Comparison of ENCODE assay signal across 1 cellular context in the genomic region with DNA sequence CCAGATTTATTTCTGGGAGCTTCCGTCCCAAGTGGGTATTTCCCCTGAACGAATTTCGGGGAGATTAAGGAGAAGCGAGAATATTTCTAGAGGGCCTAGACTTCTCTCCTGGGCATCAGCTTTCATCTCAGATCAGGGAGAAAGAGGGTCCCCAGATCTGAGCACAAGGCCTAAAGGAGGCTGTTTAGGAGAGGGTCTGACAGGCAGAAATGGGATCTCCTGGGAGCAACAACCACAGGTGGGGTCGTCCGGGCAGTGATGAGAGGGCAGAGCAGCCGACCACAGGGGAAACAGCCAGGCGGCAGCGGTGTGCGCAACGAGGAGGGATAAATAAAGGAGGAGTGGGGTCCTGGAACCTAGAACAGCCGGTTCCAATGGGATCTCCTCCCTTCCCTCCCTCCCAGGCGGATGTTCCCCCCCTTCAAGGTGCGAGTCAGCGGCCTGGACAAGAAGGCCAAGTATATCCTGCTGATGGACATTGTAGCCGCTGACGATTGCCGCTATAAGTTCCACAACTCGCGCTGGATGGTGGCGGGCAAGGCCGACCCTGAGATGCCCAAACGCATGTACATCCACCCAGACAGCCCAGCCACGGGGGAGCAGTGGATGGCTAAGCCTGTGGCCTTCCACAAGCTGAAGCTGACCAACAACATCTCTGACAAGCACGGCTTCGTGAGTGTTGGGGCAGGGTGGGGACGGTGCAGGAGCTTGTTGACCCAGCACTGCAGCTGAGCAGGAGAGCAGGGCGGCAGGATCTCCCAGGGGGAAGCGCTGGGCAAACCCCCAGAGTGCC.
TF ChIP-seq lines count a peak whose summit lies in the region.

No MANE protein-coding gene starts in this region.

TF ChIP-seq in H1, 55 proteins besides CTCF, POLR2A, EP300 and RAD21:
- TF ChIP-seq CBX8 (IDR thresholded peaks at IDR 0.05; ENCODE audit: borderline replicate concordance, low read depth, low read length) (peak; percentile 67; the same call in 1 of the 2 replicates), RNF2 (IDR thresholded peaks at IDR 0.05; ENCODE audit: borderline replicate concordance, low read depth, low read length, missing control alignments, poor library complexity, severe bottlenecking) (peak; percentile 100), EZH2 (IDR thresholded peaks at IDR 0.05; ENCODE audit: low read depth, low read length, severe bottlenecking) (peak; percentile 100), SP1 (IDR thresholded peaks at IDR 0.05; ENCODE audit: low read depth, low read length) (no peak), SUZ12 (IDR thresholded peaks at IDR 0.05; ENCODE audit: low read length) (peak; percentile 100)
